Comparison of ENCODE assay signal across 1 cellular context in the genomic region with DNA sequence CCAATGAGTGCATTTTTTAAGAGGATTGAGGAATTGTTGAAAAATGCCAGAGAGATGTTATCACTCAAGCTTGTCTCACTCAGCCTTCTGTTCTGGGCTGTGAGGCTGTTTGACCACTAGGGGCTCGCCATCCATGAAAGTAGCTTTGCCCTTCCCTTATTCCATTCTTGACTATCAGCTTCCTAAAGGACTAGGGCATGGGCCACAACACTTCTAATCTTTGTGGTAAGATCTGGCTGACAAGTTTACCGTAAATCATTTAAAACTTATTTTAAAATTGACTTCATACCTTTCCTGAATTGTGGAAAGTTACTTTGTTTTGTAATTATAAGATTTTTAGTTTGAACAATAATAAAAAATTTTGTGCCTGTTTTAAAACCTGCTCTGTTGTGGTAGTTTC.
A peak's percentile ranks its signal among the peaks of the same experiment; 100 is the strongest.
TF ChIP-seq lines count a peak whose summit lies in the region.

No MANE protein-coding gene starts in this region.

TF ChIP-seq in K562, 482 proteins besides CTCF, POLR2A, EP300 and RAD21 (continued from another document and continues in another):
- TF ChIP-seq CEBPG (CRISPR knock-in tag; IDR thresholded peaks at IDR 0.05) (no peak), CEBPG (tag; conservative IDR thresholded peaks at IDR 0.05 in 1 of 2, IDR thresholded peaks at IDR 0.05 in 1 of 2) (no peak), BACH1 (tag; IDR thresholded peaks at IDR 0.05) (no peak), TEAD1 (CRISPR knock-in tag; IDR thresholded peaks at IDR 0.05) (0 out of 4 replicates have a peak, but pooled peaks of 1 of the 2 experiments have one; percentile 31), ZNF121 (CRISPR knock-in tag; conservative IDR thresholded peaks at IDR 0.05) (no peak), CREBBP (IDR thresholded peaks at IDR 0.05; ENCODE audit: low read depth, low read length) (no peak), ZNF699 (CRISPR knock-in tag; IDR thresholded peaks at IDR 0.05; ENCODE audit: insufficient replicate concordance) (no peak), ZNF507 (tag; conservative IDR thresholded peaks at IDR 0.05) (no peak), DMBX1 (CRISPR knock-in tag; IDR thresholded peaks at IDR 0.05; ENCODE audit: borderline replicate concordance) (0 out of 2 replicates have a peak, but pooled peaks have one; percentile 29), STAT5A (IDR thresholded peaks at IDR 0.05; ENCODE audit: borderline replicate concordance, low read length) (no peak), FUS (optimal IDR thresholded peaks at IDR 0.05; ENCODE audit: low read depth, low read length) (no peak), PRPF4 (IDR thresholded peaks at IDR 0.05; ENCODE audit: insufficient read depth, low read depth, low read length, poor library complexity, severe bottlenecking) (no peak), DPF2 (IDR thresholded peaks at IDR 0.05) (peak; percentile 32; the same call in 1 of the 2 replicates), IRF2 (CRISPR knock-in tag; IDR thresholded peaks at IDR 0.05) (no peak), ZNF133 (CRISPR knock-in tag; IDR thresholded peaks at IDR 0.05) (no peak), ZNF143 (CRISPR knock-in tag; IDR thresholded peaks at IDR 0.05) (no peak), HDAC3 (IDR thresholded peaks at IDR 0.05; ENCODE audit: borderline replicate concordance, partially characterized antibody) (no peak), CCAR2 (IDR thresholded peaks at IDR 0.05; ENCODE audit: low read depth, low read length) (no peak), BHLHE40 (IDR thresholded peaks at IDR 0.05; ENCODE audit: low read length) (no peak), MCM3 (IDR thresholded peaks at IDR 0.05) (no peak), ZNF830 (CRISPR knock-in tag; IDR thresholded peaks at IDR 0.05) (no peak), RBM22 (IDR thresholded peaks at IDR 0.05; ENCODE audit: low read depth, low read length, poor library complexity, severe bottlenecking) (no peak), ZNF324 (CRISPR knock-in tag; IDR thresholded peaks at IDR 0.05) (no peak), SMARCA4 (IDR thresholded peaks at IDR 0.05) (no peak), ZNF354B (CRISPR knock-in tag; IDR thresholded peaks at IDR 0.05) (no peak), SOX6 (IDR thresholded peaks at IDR 0.05) (peak; percentile 42; the same call in 1 of the 2 replicates), CREB1 (IDR thresholded peaks at IDR 0.05) (no peak), CREB1 (CRISPR knock-in tag; IDR thresholded peaks at IDR 0.05) (no peak), ZNF436 (CRISPR knock-in tag; IDR thresholded peaks at IDR 0.05) (no peak), PPARD (CRISPR knock-in tag; IDR thresholded peaks at IDR 0.05) (no peak)
- TF ChIP-seq, protein P1, sequence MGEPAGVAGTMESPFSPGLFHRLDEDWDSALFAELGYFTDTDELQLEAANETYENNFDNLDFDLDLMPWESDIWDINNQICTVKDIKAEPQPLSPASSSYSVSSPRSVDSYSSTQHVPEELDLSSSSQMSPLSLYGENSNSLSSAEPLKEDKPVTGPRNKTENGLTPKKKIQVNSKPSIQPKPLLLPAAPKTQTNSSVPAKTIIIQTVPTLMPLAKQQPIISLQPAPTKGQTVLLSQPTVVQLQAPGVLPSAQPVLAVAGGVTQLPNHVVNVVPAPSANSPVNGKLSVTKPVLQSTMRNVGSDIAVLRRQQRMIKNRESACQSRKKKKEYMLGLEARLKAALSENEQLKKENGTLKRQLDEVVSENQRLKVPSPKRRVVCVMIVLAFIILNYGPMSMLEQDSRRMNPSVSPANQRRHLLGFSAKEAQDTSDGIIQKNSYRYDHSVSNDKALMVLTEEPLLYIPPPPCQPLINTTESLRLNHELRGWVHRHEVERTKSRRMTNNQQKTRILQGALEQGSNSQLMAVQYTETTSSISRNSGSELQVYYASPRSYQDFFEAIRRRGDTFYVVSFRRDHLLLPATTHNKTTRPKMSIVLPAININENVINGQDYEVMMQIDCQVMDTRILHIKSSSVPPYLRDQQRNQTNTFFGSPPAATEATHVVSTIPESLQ (CRISPR knock-in tag; IDR thresholded peaks at IDR 0.05), result no peak
- TF ChIP-seq, protein P2, sequence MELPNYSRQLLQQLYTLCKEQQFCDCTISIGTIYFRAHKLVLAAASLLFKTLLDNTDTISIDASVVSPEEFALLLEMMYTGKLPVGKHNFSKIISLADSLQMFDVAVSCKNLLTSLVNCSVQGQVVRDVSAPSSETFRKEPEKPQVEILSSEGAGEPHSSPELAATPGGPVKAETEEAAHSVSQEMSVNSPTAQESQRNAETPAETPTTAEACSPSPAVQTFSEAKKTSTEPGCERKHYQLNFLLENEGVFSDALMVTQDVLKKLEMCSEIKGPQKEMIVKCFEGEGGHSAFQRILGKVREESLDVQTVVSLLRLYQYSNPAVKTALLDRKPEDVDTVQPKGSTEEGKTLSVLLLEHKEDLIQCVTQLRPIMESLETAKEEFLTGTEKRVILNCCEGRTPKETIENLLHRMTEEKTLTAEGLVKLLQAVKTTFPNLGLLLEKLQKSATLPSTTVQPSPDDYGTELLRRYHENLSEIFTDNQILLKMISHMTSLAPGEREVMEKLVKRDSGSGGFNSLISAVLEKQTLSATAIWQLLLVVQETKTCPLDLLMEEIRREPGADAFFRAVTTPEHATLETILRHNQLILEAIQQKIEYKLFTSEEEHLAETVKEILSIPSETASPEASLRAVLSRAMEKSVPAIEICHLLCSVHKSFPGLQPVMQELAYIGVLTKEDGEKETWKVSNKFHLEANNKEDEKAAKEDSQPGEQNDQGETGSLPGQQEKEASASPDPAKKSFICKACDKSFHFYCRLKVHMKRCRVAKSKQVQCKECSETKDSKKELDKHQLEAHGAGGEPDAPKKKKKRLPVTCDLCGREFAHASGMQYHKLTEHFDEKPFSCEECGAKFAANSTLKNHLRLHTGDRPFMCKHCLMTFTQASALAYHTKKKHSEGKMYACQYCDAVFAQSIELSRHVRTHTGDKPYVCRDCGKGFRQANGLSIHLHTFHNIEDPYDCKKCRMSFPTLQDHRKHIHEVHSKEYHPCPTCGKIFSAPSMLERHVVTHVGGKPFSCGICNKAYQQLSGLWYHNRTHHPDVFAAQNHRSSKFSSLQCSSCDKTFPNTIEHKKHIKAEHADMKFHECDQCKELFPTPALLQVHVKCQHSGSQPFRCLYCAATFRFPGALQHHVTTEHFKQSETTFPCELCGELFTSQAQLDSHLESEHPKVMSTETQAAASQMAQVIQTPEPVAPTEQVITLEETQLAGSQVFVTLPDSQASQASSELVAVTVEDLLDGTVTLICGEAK (IDR thresholded peaks at IDR 0.05), result no peak
- TF ChIP-seq, protein P2 (CRISPR knock-in tag; IDR thresholded peaks at IDR 0.05), result no peak
- TF ChIP-seq, protein P3, sequence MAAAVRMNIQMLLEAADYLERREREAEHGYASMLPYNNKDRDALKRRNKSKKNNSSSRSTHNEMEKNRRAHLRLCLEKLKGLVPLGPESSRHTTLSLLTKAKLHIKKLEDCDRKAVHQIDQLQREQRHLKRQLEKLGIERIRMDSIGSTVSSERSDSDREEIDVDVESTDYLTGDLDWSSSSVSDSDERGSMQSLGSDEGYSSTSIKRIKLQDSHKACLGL (CRISPR knock-in tag; IDR thresholded peaks at IDR 0.05; ENCODE audit: borderline replicate concordance, poor library complexity, severe bottlenecking), result no peak
- TF ChIP-seq, protein P4, sequence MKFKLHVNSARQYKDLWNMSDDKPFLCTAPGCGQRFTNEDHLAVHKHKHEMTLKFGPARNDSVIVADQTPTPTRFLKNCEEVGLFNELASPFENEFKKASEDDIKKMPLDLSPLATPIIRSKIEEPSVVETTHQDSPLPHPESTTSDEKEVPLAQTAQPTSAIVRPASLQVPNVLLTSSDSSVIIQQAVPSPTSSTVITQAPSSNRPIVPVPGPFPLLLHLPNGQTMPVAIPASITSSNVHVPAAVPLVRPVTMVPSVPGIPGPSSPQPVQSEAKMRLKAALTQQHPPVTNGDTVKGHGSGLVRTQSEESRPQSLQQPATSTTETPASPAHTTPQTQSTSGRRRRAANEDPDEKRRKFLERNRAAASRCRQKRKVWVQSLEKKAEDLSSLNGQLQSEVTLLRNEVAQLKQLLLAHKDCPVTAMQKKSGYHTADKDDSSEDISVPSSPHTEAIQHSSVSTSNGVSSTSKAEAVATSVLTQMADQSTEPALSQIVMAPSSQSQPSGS (CRISPR knock-in tag; IDR thresholded peaks at IDR 0.05), result no peak
- TF ChIP-seq, protein P5, sequence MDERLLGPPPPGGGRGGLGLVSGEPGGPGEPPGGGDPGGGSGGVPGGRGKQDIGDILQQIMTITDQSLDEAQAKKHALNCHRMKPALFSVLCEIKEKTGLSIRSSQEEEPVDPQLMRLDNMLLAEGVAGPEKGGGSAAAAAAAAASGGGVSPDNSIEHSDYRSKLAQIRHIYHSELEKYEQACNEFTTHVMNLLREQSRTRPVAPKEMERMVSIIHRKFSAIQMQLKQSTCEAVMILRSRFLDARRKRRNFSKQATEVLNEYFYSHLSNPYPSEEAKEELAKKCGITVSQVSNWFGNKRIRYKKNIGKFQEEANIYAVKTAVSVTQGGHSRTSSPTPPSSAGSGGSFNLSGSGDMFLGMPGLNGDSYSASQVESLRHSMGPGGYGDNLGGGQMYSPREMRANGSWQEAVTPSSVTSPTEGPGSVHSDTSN (CRISPR knock-in tag; IDR thresholded peaks at IDR 0.05; ENCODE audit: low read depth), result no peak
- TF ChIP-seq, protein P5 (tag; conservative IDR thresholded peaks at IDR 0.05; ENCODE audit: low read depth), result peak; percentile 53; the same call in 1 of the 2 replicates
